In the genomic region with DNA sequence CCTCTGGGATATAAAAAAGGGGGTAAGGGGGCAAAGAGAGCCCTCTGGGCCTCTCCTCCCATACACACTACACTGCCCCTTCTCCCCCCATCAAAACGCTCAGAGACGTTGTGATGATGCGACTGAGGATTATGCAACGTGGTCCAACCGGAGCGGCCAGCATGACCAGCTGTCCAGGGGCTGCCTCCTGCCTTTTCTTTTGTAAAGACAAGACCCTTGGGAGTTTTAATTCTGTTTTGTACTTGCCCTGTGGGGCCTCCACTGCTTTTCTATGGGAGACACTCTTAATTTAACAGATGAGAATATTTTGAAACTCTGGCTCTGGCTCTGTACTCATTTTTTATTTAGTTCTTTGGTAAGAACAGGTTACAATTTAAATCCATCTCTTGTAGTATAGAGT, we compare ENCODE assay signal across 22 cellular contexts. TPM values are rescaled to one million over a fixed set of nuclear protein-coding genes. Genes with fewer than 3 reads are reported as not detected.
DNase-seq lines count a peak whose midpoint lies in the region; ATAC-seq, FAIRE-seq and TF ChIP-seq lines count a peak whose summit lies in the region.
"Had no signal": no experiment of that assay in that cellular context is flagged by ENCODE, and none has a peak within 500 bp of the region (broad histone marks: within the 10 kb centered on the region; RNA-seq: fewer than 3 reads in every experiment).

No MANE protein-coding gene starts in this region.

- H3K27ac ChIP-seq in A673 (ENCODE audit: low read depth, low read length, poor library complexity, severe bottlenecking) (no peak overlapping the region), WERI-Rb-1 (peak overlapping the region; percentile 27)
- no peak overlapping the region for H3K27ac ChIP-seq in CD4-positive, CD25-positive, alpha-beta regulatory T cell (ENCODE audit: insufficient read depth, low read length, poor library complexity, severe bottlenecking)
- H3K27ac ChIP-seq: ascending aorta, esophagus squamous epithelium, upper lobe of right lung had no signal

- no peak for DNase-seq in A673 (ENCODE audit: low spot score)
- DNase-seq in CD4-positive, CD25-positive, alpha-beta regulatory T cell, result no peak
- DNase-seq in WERI-Rb-1, result peak; percentile 44
- no peak for DNase-seq in natural killer cell
- no peak for DNase-seq in T-helper 1 cell
- no peak for DNase-seq in urothelium cell line (ENCODE audit: low spot score)
- DNase-seq in anterior cingulate cortex (lab: John Stamatoyannopoulos, UW), result no peak
- DNase-seq: activated CD4-positive, alpha-beta T cell treated with anti-CD3 and anti-CD28 coated beads, Interleukin-2, amount 10 ng/mL, durations not matched to agents 24 days and 14 days; activated gamma-delta T cell; effector memory CD4-positive, alpha-beta T cell; EL; esophagus squamous epithelium; HCEC 1CT; naive B cell; NCI-H524 treated with DMSO at 0.1 percent for 48 hours; SHP77 treated with DMSO at 0.1 percent for 48 hours; stimulated activated CD4-positive, alpha-beta T cell treated with anti-CD3 and anti-CD28 coated beads, Interleukin-1b, Interleukin-23, amount 100 ng/mL, for 48 hours; stomach; upper lobe of right lung had no signal

- CTCF ChIA-PET in A673 (lab: Charles Lee), result interaction anchor here (0.7 kb wide), 1 partner anchor 54 kb away, joined by 3 read pairs; no protein-coding TSS in a partner anchor

- H3K36me3 Mint-ChIP-seq in CD4-positive, CD25-positive, alpha-beta regulatory T cell, result peaks cover 24% of the 10 kb centered on the region
- H3K36me3 Mint-ChIP-seq in natural killer cell, result peaks cover 15% of the 10 kb centered on the region

- intact Hi-C loops in A673 (cut with micrococcal nuclease; ENCODE audit: unreplicated experiment) (no loop called here), natural killer cell (cut with micrococcal nuclease) (no loop called here)

- TSS peak; percentile 54 for BruUV-seq in A673 (replicated peaks; lab: Mats Ljungman, UMichigan)

- H3K27me3 Mint-ChIP-seq in CD4-positive, CD25-positive, alpha-beta regulatory T cell, result no peaks in the 10 kb centered on the region
- H3K27me3 Mint-ChIP-seq in natural killer cell (ENCODE audit: low read depth in 2 of 2), result no peaks in the 10 kb centered on the region
- H3K27me3 Mint-ChIP-seq: activated CD4-positive, alpha-beta T cell treated with anti-CD3 and anti-CD28 coated beads, Interleukin-2, amount 10 ng/mL, durations not matched to agents 24 days and 14 days; naive B cell had no signal

- H3K27me3 ChIP-seq in A673 (replicated peaks; ENCODE audit: insufficient read depth, low read depth, low read length, poor library complexity) (no peaks in the 10 kb centered on the region), WERI-Rb-1 (ENCODE audit: insufficient read depth, low read depth, severe bottlenecking) (no peaks in the 10 kb centered on the region)
- no peaks in the 10 kb centered on the region for H3K27me3 ChIP-seq in CD4-positive, CD25-positive, alpha-beta regulatory T cell (ENCODE audit: control insufficient read depth, insufficient read depth, low read length)
- H3K27me3 ChIP-seq: ascending aorta, esophagus squamous epithelium, stomach, upper lobe of right lung had no signal

- no peaks in the 10 kb centered on the region for H3K9me3 Mint-ChIP-seq in CD4-positive, CD25-positive, alpha-beta regulatory T cell
- H3K9me3 Mint-ChIP-seq in natural killer cell, result no peaks in the 10 kb centered on the region
- H3K9me3 Mint-ChIP-seq: activated CD4-positive, alpha-beta T cell treated with anti-CD3 and anti-CD28 coated beads, Interleukin-2, amount 10 ng/mL, durations not matched to agents 24 days and 14 days; naive B cell had no signal

- TF ChIP-seq CTCF in A673 (conservative IDR thresholded peaks at IDR 0.05; ENCODE audit: low read depth, low read length) (no peak), WERI-Rb-1 (IDR thresholded peaks at IDR 0.05; ENCODE audit: low read depth, low read length) (no peak), natural killer cell (IDR thresholded peaks at IDR 0.05) (no peak)

- no peak for ATAC-seq in CD4-positive, CD25-positive, alpha-beta regulatory T cell (ENCODE audit: low read depth in 2 of 2)
- ATAC-seq in natural killer cell (no peak), GM18867 (IDR thresholded peaks at IDR 0.05; ENCODE audit: unreplicated experiment) (no peak)
- ATAC-seq: upper lobe of right lung had no signal

- peak overlapping the region; percentile 26 to 51 (median 41) for H3K27ac Mint-ChIP-seq in CD4-positive, CD25-positive, alpha-beta regulatory T cell
- H3K27ac Mint-ChIP-seq in natural killer cell, result peak overlapping the region; percentile 64 to 71
- H3K27ac Mint-ChIP-seq: activated CD4-positive, alpha-beta T cell treated with anti-CD3 and anti-CD28 coated beads, Interleukin-2, amount 10 ng/mL, durations not matched to agents 24 days and 14 days had no signal

- POLR2A ChIA-PET in A673 (lab: Charles Lee; ENCODE audit: low non-redundant PET), result no interaction called here

- H3K36me3 ChIP-seq in A673 (ENCODE audit: insufficient read depth, low read length, poor library complexity, severe bottlenecking), result peaks cover 93% of the 10 kb centered on the region
- peaks cover 76% of the 10 kb centered on the region for H3K36me3 ChIP-seq in CD4-positive, CD25-positive, alpha-beta regulatory T cell (ENCODE audit: control insufficient read depth, insufficient read depth, low read length)
- peaks cover 92% of the 10 kb centered on the region for H3K36me3 ChIP-seq in WERI-Rb-1

- peaks cover 2% of the 10 kb centered on the region for H3K4me1 ChIP-seq in A673 (ENCODE audit: insufficient read depth, low read length, poor library complexity, severe bottlenecking)
- peaks cover 2% of the 10 kb centered on the region for H3K4me1 ChIP-seq in CD4-positive, CD25-positive, alpha-beta regulatory T cell (ENCODE audit: control insufficient read depth, insufficient read depth, low read length, poor library complexity, severe bottlenecking)

- H3K4me1 Mint-ChIP-seq in CD4-positive, CD25-positive, alpha-beta regulatory T cell, result peaks cover 0 to 13% (median 6%) of the 10 kb centered on the region in 4 donors
- H3K4me1 Mint-ChIP-seq in natural killer cell, result peaks cover 0 to 27% of the 10 kb centered on the region in 2 donors

- H3K4me3 Mint-ChIP-seq in CD4-positive, CD25-positive, alpha-beta regulatory T cell, result peak overlapping the region in 1 of 4 donors; percentile 48
- H3K4me3 Mint-ChIP-seq in natural killer cell, result no peak overlapping the region
- H3K4me3 Mint-ChIP-seq: activated CD4-positive, alpha-beta T cell treated with anti-CD3 and anti-CD28 coated beads, Interleukin-2, amount 10 ng/mL, durations not matched to agents 24 days and 14 days; naive B cell had no signal

- H3K4me3 ChIP-seq in A673 (ENCODE audit: low read depth, low read length, poor library complexity, severe bottlenecking), result no peak overlapping the region
- H3K4me3 ChIP-seq in CD4-positive, CD25-positive, alpha-beta regulatory T cell (ENCODE audit: low read depth, low read length), result no peak overlapping the region
- H3K4me3 ChIP-seq in WERI-Rb-1 (ENCODE audit: low read depth, low read length), result no peak overlapping the region
- H3K4me3 ChIP-seq: ascending aorta, esophagus squamous epithelium, stomach, upper lobe of right lung had no signal

- FAIRE-seq in urothelium cell line (lab: Jason Lieb, UNC), result no peak
- FAIRE-seq: D721Med had no signal

- H3K9me3 ChIP-seq in A673 (ENCODE audit: low read depth, low read length, poor library complexity, severe bottlenecking) (no peaks in the 10 kb centered on the region), WERI-Rb-1 (ENCODE audit: severe bottlenecking) (no peaks in the 10 kb centered on the region)
- H3K9me3 ChIP-seq in CD4-positive, CD25-positive, alpha-beta regulatory T cell (ENCODE audit: control insufficient read depth in 2 of 2, low read length in 2 of 2), result no peaks in the 10 kb centered on the region
- H3K9me3 ChIP-seq: ascending aorta, esophagus squamous epithelium, stomach, upper lobe of right lung had no signal

RNA-seq across cellular contexts. Expression of gene MBD6, which starts 7.2 kb away (rescaled TPM):
- total RNA-seq in A673 (2021), result 140 and 150 TPM in 2 replicates
- total RNA-seq in CD4-positive, CD25-positive, alpha-beta regulatory T cell, result 104 TPM
- polyA plus RNA-seq in CD4-positive, CD25-positive, alpha-beta regulatory T cell, result 1 to 10 TPM; 1.8 to 3.0 (median 2.3) TPM
- 100 to 1,000 TPM; 130 to 142 (median 139) TPM for total RNA-seq in natural killer cell

RNA-seq across cellular contexts. Expression of gene DDIT3, which starts 9.5 kb away (rescaled TPM):
- total RNA-seq in A673 (2021) (61.9 and 65.6 TPM in 2 replicates), natural killer cell (100 to 1,000 TPM; 117 to 318 (median 182) TPM)
- total RNA-seq in CD4-positive, CD25-positive, alpha-beta regulatory T cell, result 159 TPM
- 10 to 100 TPM; 17.8 to 25.3 (median 20.9) TPM for polyA plus RNA-seq in CD4-positive, CD25-positive, alpha-beta regulatory T cell

RNA-seq across cellular contexts. Expression of gene DCTN2, which starts 17.2 kb away (rescaled TPM):
- 121 and 129 TPM in 2 replicates for total RNA-seq in A673 (2021)
- 74.9 TPM for total RNA-seq in CD4-positive, CD25-positive, alpha-beta regulatory T cell
- polyA plus RNA-seq in CD4-positive, CD25-positive, alpha-beta regulatory T cell, result 10 to 100 TPM; 75.1 to 91.6 (median 78.9) TPM
- 10 to 100 TPM; 65.5 to 76.5 (median 71.8) TPM for total RNA-seq in natural killer cell

RNA-seq across cellular contexts. Expression of gene KIF5A, which starts 20.0 kb away (rescaled TPM):
- total RNA-seq in A673 (2021), result 2.1 and 3.3 TPM in 2 replicates
- total RNA-seq in CD4-positive, CD25-positive, alpha-beta regulatory T cell, result 0.72 TPM
- under 1 TPM in 2 of 4 donors, not detected in 2; 0.05 to 0.06 TPM for polyA plus RNA-seq in CD4-positive, CD25-positive, alpha-beta regulatory T cell
- total RNA-seq in natural killer cell, result under 1 TPM; 0.09 to 0.40 (median 0.16) TPM
- total RNA-seq: ascending aorta had no signal

RNA-seq across cellular contexts. Expression of gene MARS1, which starts 42.0 kb away (rescaled TPM):
- 467 and 504 TPM in 2 replicates for total RNA-seq in A673 (2021)
- total RNA-seq in CD4-positive, CD25-positive, alpha-beta regulatory T cell, result 219 TPM
- polyA plus RNA-seq in CD4-positive, CD25-positive, alpha-beta regulatory T cell, result 10 to 100 TPM; 71.9 to 89.4 (median 80.1) TPM
- total RNA-seq in natural killer cell, result 100 to 1,000 TPM; 200 to 237 (median 218) TPM
